24 cellular contexts compared by ENCODE assay signal in genomic region chr12:107521826-107522355, GRCh38.
A peak's percentile ranks its signal among the peaks of the same experiment; 100 is the strongest.
DNase-seq lines count a peak whose midpoint lies in the region; ATAC-seq and TF ChIP-seq lines count a peak whose summit lies in the region.
"Had no signal": no experiment of that assay in that cellular context is flagged by ENCODE, and none has a peak within 500 bp of the region (broad histone marks: within the 10 kb centered on the region; RNA-seq: fewer than 3 reads in every experiment).

No MANE protein-coding gene starts in this region.

- H3K4me3 ChIP-seq in endodermal cell (ENCODE audit: low read length) = no peak overlapping the region
- no peak overlapping the region for H3K4me3 ChIP-seq in thyroid gland (replicated peaks in 1 of 3)
- no peak overlapping the region for H3K4me3 ChIP-seq in esophagus squamous epithelium
- H3K4me3 ChIP-seq: BLaER1 had no signal

- ATAC-seq in activated naive CD8-positive, alpha-beta T cell treated with anti-CD3 and anti-CD28 coated beads, Interleukin-2, amount 10 ng/mL, durations not matched to agents 7 days and 5 days (ENCODE audit: low read depth) = no peak

- TF ChIP-seq POLR2A in thyroid gland (IDR thresholded peaks at IDR 0.05) (no peak), esophagus squamous epithelium (IDR thresholded peaks at IDR 0.05) (no peak)

- H3K9me3 ChIP-seq in endodermal cell (ENCODE audit: control insufficient read depth, low read length) (peaks cover 4% of the 10 kb centered on the region), thyroid gland (no peaks in the 10 kb centered on the region), esophagus squamous epithelium (no peaks in the 10 kb centered on the region)
- H3K9me3 ChIP-seq: BE2C, BLaER1 had no signal

- TF ChIP-seq CTCF in endodermal cell (conservative IDR thresholded peaks at IDR 0.05) (no peak), thyroid gland (IDR thresholded peaks at IDR 0.05) (no peak), esophagus squamous epithelium (IDR thresholded peaks at IDR 0.05) (no peak)

- peaks cover 2% of the 10 kb centered on the region for H3K4me1 Mint-ChIP-seq in activated naive CD8-positive, alpha-beta T cell treated with anti-CD3 and anti-CD28 coated beads, Interleukin-2, amount 10 ng/mL, durations not matched to agents 7 days and 5 days
- peaks cover 5% of the 10 kb centered on the region for H3K4me1 Mint-ChIP-seq in activated naive CD8-positive, alpha-beta T cell treated with anti-CD3 and anti-CD28 coated beads for 36 hours
- H3K4me1 Mint-ChIP-seq in endodermal cell = peaks cover 6% of the 10 kb centered on the region

- H3K9me3 Mint-ChIP-seq in activated naive CD8-positive, alpha-beta T cell treated with anti-CD3 and anti-CD28 coated beads, Interleukin-2, amount 10 ng/mL, durations not matched to agents 7 days and 5 days = peaks cover 3% of the 10 kb centered on the region
- peaks cover 3% of the 10 kb centered on the region for H3K9me3 Mint-ChIP-seq in activated naive CD8-positive, alpha-beta T cell treated with anti-CD3 and anti-CD28 coated beads for 36 hours
- H3K9me3 Mint-ChIP-seq in endodermal cell = no peaks in the 10 kb centered on the region

- peak overlapping the region; percentile 3 for H3K27ac Mint-ChIP-seq in activated naive CD8-positive, alpha-beta T cell treated with anti-CD3 and anti-CD28 coated beads, Interleukin-2, amount 10 ng/mL, durations not matched to agents 7 days and 5 days
- no peak overlapping the region for H3K27ac Mint-ChIP-seq in activated naive CD8-positive, alpha-beta T cell treated with anti-CD3 and anti-CD28 coated beads for 36 hours
- H3K27ac Mint-ChIP-seq in endodermal cell = no peak overlapping the region
- H3K27ac Mint-ChIP-seq: CD14-positive monocyte; CD4-positive, alpha-beta memory T cell; CD4-positive, CD25-positive, alpha-beta regulatory T cell; CD8-positive, alpha-beta memory T cell had no signal

- no peaks in the 10 kb centered on the region for H3K27me3 ChIP-seq in endodermal cell (ENCODE audit: control insufficient read depth, insufficient read depth, low read length, poor library complexity, severe bottlenecking)
- H3K27me3 ChIP-seq in thyroid gland = no peaks in the 10 kb centered on the region
- no peaks in the 10 kb centered on the region for H3K27me3 ChIP-seq in esophagus squamous epithelium
- H3K27me3 ChIP-seq: BE2C, BLaER1 had no signal

- no peak overlapping the region for H3K9ac ChIP-seq in endodermal cell (ENCODE audit: extremely low read depth, low read length, poor library complexity, severe bottlenecking)
- H3K9ac ChIP-seq: BLaER1 had no signal

- H3K4me3 Mint-ChIP-seq in activated naive CD8-positive, alpha-beta T cell treated with anti-CD3 and anti-CD28 coated beads, Interleukin-2, amount 10 ng/mL, durations not matched to agents 7 days and 5 days = no peak overlapping the region
- H3K4me3 Mint-ChIP-seq in activated naive CD8-positive, alpha-beta T cell treated with anti-CD3 and anti-CD28 coated beads for 36 hours = no peak overlapping the region
- no peak overlapping the region for H3K4me3 Mint-ChIP-seq in endodermal cell
- H3K4me3 Mint-ChIP-seq: CD14-positive monocyte; CD4-positive, CD25-positive, alpha-beta regulatory T cell; CD8-positive, alpha-beta memory T cell had no signal

- POLR2A ChIA-PET in activated naive CD8-positive, alpha-beta T cell treated with anti-CD3 and anti-CD28 coated beads, Interleukin-2, amount 10 ng/mL, durations not matched to agents 7 days and 5 days (lab: Charles Lee) = no interaction called here

- H3K4me1 ChIP-seq in endodermal cell (ENCODE audit: control insufficient read depth, insufficient read depth, low read length) (no peaks in the 10 kb centered on the region), thyroid gland (peaks cover 33 to 74% of the 10 kb centered on the region in 2 donors), esophagus squamous epithelium (no peaks in the 10 kb centered on the region)

- WGBS in endodermal cell (ENCODE audit: insufficient coverage in 1 of 2, insufficient read length in 1 of 2), 2 experiments = 80 to 100% methylated on average over 1 to 2 of the region's 3 CpGs
- 94 to 96% methylated on average over 3 of the region's 3 CpGs for WGBS in thyroid gland, 2 donors
- WGBS in esophagus squamous epithelium, 2 donors = 93 to 94% methylated on average over 3 of the region's 3 CpGs

- H3K27ac ChIP-seq in endodermal cell (ENCODE audit: low read depth, low read length) (no peak overlapping the region), thyroid gland (peak overlapping the region in 2 of 3 donors; percentile 82 to 97), esophagus squamous epithelium (no peak overlapping the region)
- H3K27ac ChIP-seq: BLaER1 had no signal

- H3K36me3 ChIP-seq in endodermal cell (ENCODE audit: control insufficient read depth, insufficient read depth, low read length) = no peaks in the 10 kb centered on the region
- no peaks in the 10 kb centered on the region for H3K36me3 ChIP-seq in thyroid gland
- peaks cover 0 to 33% (median 0%) of the 10 kb centered on the region in 3 donors for H3K36me3 ChIP-seq in esophagus squamous epithelium
- H3K36me3 ChIP-seq: BE2C, BLaER1 had no signal

- intact Hi-C loops in thyroid gland (cut with DNase I) (no loop called here), esophagus squamous epithelium (cut with DNase I) (no loop called here)

- peaks cover 42% of the 10 kb centered on the region for H3K36me3 Mint-ChIP-seq in activated naive CD8-positive, alpha-beta T cell treated with anti-CD3 and anti-CD28 coated beads, Interleukin-2, amount 10 ng/mL, durations not matched to agents 7 days and 5 days
- peaks cover 45% of the 10 kb centered on the region for H3K36me3 Mint-ChIP-seq in activated naive CD8-positive, alpha-beta T cell treated with anti-CD3 and anti-CD28 coated beads for 36 hours
- H3K36me3 Mint-ChIP-seq in endodermal cell (ENCODE audit: low read depth) = no peaks in the 10 kb centered on the region

- no peak for DNase-seq in activated naive CD8-positive, alpha-beta T cell treated with anti-CD3 and anti-CD28 coated beads, Interleukin-2, amount 10 ng/mL, durations not matched to agents 7 days and 5 days
- no peak for DNase-seq in activated naive CD8-positive, alpha-beta T cell treated with anti-CD3 and anti-CD28 coated beads for 36 hours
- peak; percentile 19 for DNase-seq in ecto neural progenitor cell (ENCODE audit: low spot score)
- DNase-seq in endodermal cell = peak; percentile 13
- no peak for DNase-seq in thyroid gland
- no peak for DNase-seq in GM19240 (ENCODE audit: insufficient read length, low spot score)
- DNase-seq in esophagus squamous epithelium (lab: John Stamatoyannopoulos, UW) = no peak
- DNase-seq: 8988T; ACHN; BE2C; C1 segment of cervical spinal cord; CD4-positive, alpha-beta memory T cell; CD4-positive, CD25-positive, alpha-beta regulatory T cell; CD8-positive, alpha-beta memory T cell; COR-L47; DMS 273 treated with DMSO at 0.1 percent for 48 hours; DMS153; DMS53; DMS79; DND-41; EL; GF-D8 had no signal

- H3K27me3 Mint-ChIP-seq in activated naive CD8-positive, alpha-beta T cell treated with anti-CD3 and anti-CD28 coated beads, Interleukin-2, amount 10 ng/mL, durations not matched to agents 7 days and 5 days = no peaks in the 10 kb centered on the region
- no peaks in the 10 kb centered on the region for H3K27me3 Mint-ChIP-seq in activated naive CD8-positive, alpha-beta T cell treated with anti-CD3 and anti-CD28 coated beads for 36 hours
- H3K27me3 Mint-ChIP-seq in endodermal cell (ENCODE audit: insufficient read depth) = no peaks in the 10 kb centered on the region
- H3K27me3 Mint-ChIP-seq: CD4-positive, alpha-beta memory T cell; CD4-positive, CD25-positive, alpha-beta regulatory T cell had no signal

Comparison
In these comparisons a context has a peak if more than half of its experiments do, and no peak if none do; other contexts are left out.
1. DNase-seq: peak in ecto neural progenitor cell (single experiment) and endodermal cell (single experiment); none in activated naive CD8-positive, alpha-beta T cell treated with anti-CD3 and anti-CD28 coated beads, Interleukin-2, amount 10 ng/mL, durations not matched to agents 7 days and 5 days (single experiment), activated naive CD8-positive, alpha-beta T cell treated with anti-CD3 and anti-CD28 coated beads for 36 hours (single experiment), thyroid gland (0 of 2), GM19240 (single experiment) and esophagus squamous epithelium (single experiment).
2. H3K27ac ChIP-seq: peak in thyroid gland (2 of 3); none in endodermal cell (single experiment) and esophagus squamous epithelium (0 of 4).